In the genomic region with DNA sequence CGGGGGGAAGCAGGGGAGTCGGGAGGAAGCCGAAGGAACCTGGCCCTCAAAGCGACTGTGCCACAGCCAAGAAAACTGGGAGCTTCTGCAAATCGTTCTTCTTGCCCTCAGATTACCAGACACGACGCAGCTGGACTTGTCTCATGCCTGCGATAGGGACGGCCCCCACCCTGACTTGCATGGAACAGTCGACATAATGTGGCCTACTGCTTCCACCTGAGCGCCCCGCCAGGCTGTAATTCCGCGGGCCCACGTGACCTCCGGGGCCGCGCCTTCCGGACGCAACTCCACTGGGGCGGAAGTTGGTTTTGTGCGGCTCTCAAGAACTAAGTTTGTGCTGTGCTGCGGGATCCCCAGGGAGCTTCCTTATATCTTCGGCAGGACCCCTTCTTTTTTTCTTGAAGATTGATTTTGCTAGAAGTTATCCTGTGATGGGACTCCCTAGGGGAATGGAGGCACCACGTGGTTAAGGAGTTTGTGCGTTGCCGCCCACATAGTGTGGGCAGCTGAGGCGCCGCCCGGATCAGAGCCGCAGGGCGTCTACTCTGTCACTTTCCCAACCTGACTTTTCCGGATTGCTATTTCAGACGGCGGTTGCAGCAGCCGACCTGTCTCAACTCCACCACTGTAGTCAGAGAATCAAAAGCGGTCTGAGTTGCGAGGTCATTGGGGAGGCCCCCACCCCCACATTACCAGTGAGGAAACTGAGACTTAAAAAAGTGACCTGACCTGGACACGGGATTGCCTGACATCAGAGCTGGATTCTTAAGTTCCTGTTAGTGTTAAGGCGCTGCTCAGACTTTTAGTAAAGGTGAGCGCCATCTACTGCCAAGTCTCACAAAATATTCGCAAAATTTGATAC, we compare ENCODE assay signal across 1 cellular context.
A peak's percentile ranks its signal among the peaks of the same experiment; 100 is the strongest.
TF ChIP-seq lines count a peak whose summit lies in the region.

No MANE protein-coding gene starts in this region.

TF ChIP-seq in K562, 482 proteins besides CTCF, POLR2A, EP300 and RAD21 (continued from another document):
- TF ChIP-seq, protein P1, sequence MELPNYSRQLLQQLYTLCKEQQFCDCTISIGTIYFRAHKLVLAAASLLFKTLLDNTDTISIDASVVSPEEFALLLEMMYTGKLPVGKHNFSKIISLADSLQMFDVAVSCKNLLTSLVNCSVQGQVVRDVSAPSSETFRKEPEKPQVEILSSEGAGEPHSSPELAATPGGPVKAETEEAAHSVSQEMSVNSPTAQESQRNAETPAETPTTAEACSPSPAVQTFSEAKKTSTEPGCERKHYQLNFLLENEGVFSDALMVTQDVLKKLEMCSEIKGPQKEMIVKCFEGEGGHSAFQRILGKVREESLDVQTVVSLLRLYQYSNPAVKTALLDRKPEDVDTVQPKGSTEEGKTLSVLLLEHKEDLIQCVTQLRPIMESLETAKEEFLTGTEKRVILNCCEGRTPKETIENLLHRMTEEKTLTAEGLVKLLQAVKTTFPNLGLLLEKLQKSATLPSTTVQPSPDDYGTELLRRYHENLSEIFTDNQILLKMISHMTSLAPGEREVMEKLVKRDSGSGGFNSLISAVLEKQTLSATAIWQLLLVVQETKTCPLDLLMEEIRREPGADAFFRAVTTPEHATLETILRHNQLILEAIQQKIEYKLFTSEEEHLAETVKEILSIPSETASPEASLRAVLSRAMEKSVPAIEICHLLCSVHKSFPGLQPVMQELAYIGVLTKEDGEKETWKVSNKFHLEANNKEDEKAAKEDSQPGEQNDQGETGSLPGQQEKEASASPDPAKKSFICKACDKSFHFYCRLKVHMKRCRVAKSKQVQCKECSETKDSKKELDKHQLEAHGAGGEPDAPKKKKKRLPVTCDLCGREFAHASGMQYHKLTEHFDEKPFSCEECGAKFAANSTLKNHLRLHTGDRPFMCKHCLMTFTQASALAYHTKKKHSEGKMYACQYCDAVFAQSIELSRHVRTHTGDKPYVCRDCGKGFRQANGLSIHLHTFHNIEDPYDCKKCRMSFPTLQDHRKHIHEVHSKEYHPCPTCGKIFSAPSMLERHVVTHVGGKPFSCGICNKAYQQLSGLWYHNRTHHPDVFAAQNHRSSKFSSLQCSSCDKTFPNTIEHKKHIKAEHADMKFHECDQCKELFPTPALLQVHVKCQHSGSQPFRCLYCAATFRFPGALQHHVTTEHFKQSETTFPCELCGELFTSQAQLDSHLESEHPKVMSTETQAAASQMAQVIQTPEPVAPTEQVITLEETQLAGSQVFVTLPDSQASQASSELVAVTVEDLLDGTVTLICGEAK (IDR thresholded peaks at IDR 0.05): peak; percentile 79
- TF ChIP-seq, protein P1 (CRISPR knock-in tag; IDR thresholded peaks at IDR 0.05): no peak
- TF ChIP-seq XRCC4 (IDR thresholded peaks at IDR 0.05; ENCODE audit: extremely low read depth, insufficient read depth, insufficient read length) (no peak), SRSF3 (IDR thresholded peaks at IDR 0.05; ENCODE audit: insufficient read depth, low read length) (no peak), ESRRA (IDR thresholded peaks at IDR 0.05; ENCODE audit: borderline replicate concordance, low read depth) (peak; percentile 9; the same call in 1 of the 2 replicates)
- TF ChIP-seq, protein P2, sequence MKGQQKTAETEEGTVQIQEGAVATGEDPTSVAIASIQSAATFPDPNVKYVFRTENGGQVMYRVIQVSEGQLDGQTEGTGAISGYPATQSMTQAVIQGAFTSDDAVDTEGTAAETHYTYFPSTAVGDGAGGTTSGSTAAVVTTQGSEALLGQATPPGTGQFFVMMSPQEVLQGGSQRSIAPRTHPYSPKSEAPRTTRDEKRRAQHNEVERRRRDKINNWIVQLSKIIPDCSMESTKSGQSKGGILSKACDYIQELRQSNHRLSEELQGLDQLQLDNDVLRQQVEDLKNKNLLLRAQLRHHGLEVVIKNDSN (CRISPR knock-in tag; IDR thresholded peaks at IDR 0.05): peak; percentile 94
